9 cellular contexts compared by ENCODE assay signal in genomic region chr20:20498081-20498861, GRCh38.
A peak's percentile ranks its signal among the peaks of the same experiment; 100 is the strongest.
DNase-seq lines count a peak whose midpoint lies in the region; ATAC-seq and TF ChIP-seq lines count a peak whose summit lies in the region.
"Had no signal": no experiment of that assay in that cellular context is flagged by ENCODE, and none has a peak within 500 bp of the region (broad histone marks: within the 10 kb centered on the region; RNA-seq: fewer than 3 reads in every experiment).

No MANE protein-coding gene starts in this region.

- no peak for TF ChIP-seq CTCF in IMR-90 (conservative IDR thresholded peaks at IDR 0.05; ENCODE audit: low read depth, low read length)

- peak overlapping the region; percentile 85 for H2BK120ac ChIP-seq in IMR-90 (ENCODE audit: low read depth, low read length)

- no peak overlapping the region for H2BK15ac ChIP-seq in IMR-90 (ENCODE audit: low read depth, low read length)

- no peak overlapping the region for H3K18ac ChIP-seq in IMR-90 (ENCODE audit: low read depth, low read length)

- no peak overlapping the region for H3K4me3 ChIP-seq in IMR-90 (ENCODE audit: insufficient read depth, low read depth, low read length)

- H3K4me2 ChIP-seq in IMR-90 (ENCODE audit: low read depth, low read length) = peak overlapping the region; percentile 28

- no peaks in the 10 kb centered on the region for H3K79me1 ChIP-seq in IMR-90 (ENCODE audit: low read depth in 1 of 2, low read length in 2 of 2)

- intact Hi-C loops in IMR-90 (cut with micrococcal nuclease) = no loop called here
- intact Hi-C loops in posterior vena cava (cut with DNase I) = no loop called here

- no peak overlapping the region for H3K9ac ChIP-seq in IMR-90 (ENCODE audit: low read depth, low read length)

- H3K9me3 ChIP-seq in IMR-90 (ENCODE audit: control insufficient read depth, insufficient read depth, low read length) = no peaks in the 10 kb centered on the region

- peak overlapping the region; percentile 77 for H2AFZ ChIP-seq in IMR-90 (replicated peaks; ENCODE audit: low read length, poor library complexity)

- peak overlapping the region; percentile 76 for H2BK5ac ChIP-seq in IMR-90 (ENCODE audit: low read depth, low read length, poor library complexity, severe bottlenecking)

- peak overlapping the region; percentile 86 for H3K23ac ChIP-seq in IMR-90 (ENCODE audit: low read depth, low read length)

- peaks cover 13% of the 10 kb centered on the region for H3K4me1 ChIP-seq in IMR-90 (ENCODE audit: control insufficient read depth, insufficient read depth, low read length)

- peak; percentile 82 for DNase-seq in IMR-90
- peak; percentile 84 for DNase-seq in NCI-H446 treated with DMSO at 0.1 percent for 48 hours (lab: John Stamatoyannopoulos, UW)
- peak; percentile 53 for DNase-seq in ecto neural progenitor cell (ENCODE audit: low spot score)
- DNase-seq in nucleus accumbens (lab: John Stamatoyannopoulos, UW) = peak in 46 of 56 donors; percentile 7 to 76 (median 46)
- DNase-seq in posterior vena cava (ENCODE audit: low spot score) = no peak
- no peak for DNase-seq in activated CD4-positive, CD25-positive, alpha-beta regulatory T cell treated with anti-CD3 and anti-CD28 coated beads, Interleukin-2, amount 50 U/mL, for 72 hours
- DNase-seq: activated effector memory CD4-positive, alpha-beta T cell treated with Interleukin-2 at 50 U/mL for 16 hours; dermis blood vessel endothelial cell had no signal

- TF ChIP-seq RAD21 in IMR-90 (IDR thresholded peaks at IDR 0.05; ENCODE audit: low read length) = no peak

- peaks cover 10% of the 10 kb centered on the region for H3K9me1 ChIP-seq in IMR-90 (ENCODE audit: insufficient read depth, low read length)

- peak; percentile 95 for ATAC-seq in IMR-90 (ENCODE audit: low read depth)
- no peak for ATAC-seq in GM19452 (IDR thresholded peaks at IDR 0.05; ENCODE audit: unreplicated experiment)

- peak overlapping the region; percentile 2; the same call in 1 of the 2 replicates for H3K27ac ChIP-seq in IMR-90 (ENCODE audit: insufficient read depth, low read length)

- H2AK5ac ChIP-seq in IMR-90 (ENCODE audit: low read depth, low read length) = no peak overlapping the region

- H4K20me1 ChIP-seq in IMR-90 (ENCODE audit: insufficient read depth, low read length) = no peaks in the 10 kb centered on the region

- in situ Hi-C loops in IMR-90 (cut with MboI; ENCODE audit: low sequenced_read_pairs) = no loop called here

- no peaks in the 10 kb centered on the region for H3K27me3 ChIP-seq in IMR-90 (ENCODE audit: control insufficient read depth, insufficient read depth, low read length)

- H4K8ac ChIP-seq in IMR-90 (ENCODE audit: low read depth in 2 of 2, low read length in 2 of 2) = peak overlapping the region in 1 of 2 experiments; percentile 68; a peak in 2 of 4 replicates

- H4K91ac ChIP-seq in IMR-90 (ENCODE audit: insufficient read depth, low read depth, low read length) = peak overlapping the region; percentile 52; the same call in 1 of the 2 replicates

- no TSS peak for BruUV-seq in IMR-90 (replicated peaks; lab: Mats Ljungman, UMichigan)

- dilution Hi-C loops in IMR-90 (cut with HindIII; ENCODE audit: low sequenced_read_pairs, unreplicated experiment) = no loop called here

- no peak overlapping the region for H4K5ac ChIP-seq in IMR-90 (ENCODE audit: low read depth, low read length)

- TF ChIP-seq POLR2A in IMR-90 (IDR thresholded peaks at IDR 0.05; ENCODE audit: low read depth, low read length) = no peak

- CTCF ChIA-PET in IMR-90 (lab: Yijun Ruan, JAX) = interaction anchor here (0.6 to 1.8 kb wide), 3 partner anchors 9 to 40 kb away, joined by 3 to 6 read pairs (median 4); no protein-coding TSS in a partner anchor

- no peak overlapping the region; the same call in 1 of the 2 replicates for H3K56ac ChIP-seq in IMR-90 (ENCODE audit: extremely low read depth, insufficient read depth, low read length)

- H2BK20ac ChIP-seq in IMR-90 (ENCODE audit: low read depth, low read length) = peak overlapping the region; percentile 85

- H3K4ac ChIP-seq in IMR-90 (ENCODE audit: low read depth, low read length) = peak overlapping the region; percentile 78; the same call in 1 of the 2 replicates

- WGBS in IMR-90 (ENCODE audit: extremely low coverage in 2 of 2, insufficient read length in 1 of 2), 2 experiments = 0% methylated on average over 2 of the region's 11 CpGs; no CpG with 5 or more reads in 1 of the 2 experiments

- POLR2A ChIA-PET in IMR-90 (lab: Charles Lee; ENCODE audit: unreplicated experiment) = no interaction called here

- H2AK9ac ChIP-seq in IMR-90 (replicated peaks; ENCODE audit: low read depth, low read length, poor library complexity) = no peak overlapping the region

- no peaks in the 10 kb centered on the region for H3K36me3 ChIP-seq in IMR-90 (ENCODE audit: control insufficient read depth, insufficient read depth, low read length)

- peak overlapping the region; percentile 62 for H3K14ac ChIP-seq in IMR-90 (replicated peaks; ENCODE audit: low read depth, low read length)

TF ChIP-seq in IMR-90, 13 proteins besides CTCF, POLR2A, EP300 and RAD21:
- TF ChIP-seq FOS (IDR thresholded peaks at IDR 0.05; ENCODE audit: low read depth, low read length) = 0 out of 2 replicates have a peak, but pooled peaks have one; percentile 15
- TF ChIP-seq, protein P1, sequence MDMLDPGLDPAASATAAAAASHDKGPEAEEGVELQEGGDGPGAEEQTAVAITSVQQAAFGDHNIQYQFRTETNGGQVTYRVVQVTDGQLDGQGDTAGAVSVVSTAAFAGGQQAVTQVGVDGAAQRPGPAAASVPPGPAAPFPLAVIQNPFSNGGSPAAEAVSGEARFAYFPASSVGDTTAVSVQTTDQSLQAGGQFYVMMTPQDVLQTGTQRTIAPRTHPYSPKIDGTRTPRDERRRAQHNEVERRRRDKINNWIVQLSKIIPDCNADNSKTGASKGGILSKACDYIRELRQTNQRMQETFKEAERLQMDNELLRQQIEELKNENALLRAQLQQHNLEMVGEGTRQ (IDR thresholded peaks at IDR 0.05; ENCODE audit: low read depth, low read length) = no peak

Comparison
In these comparisons a context has a peak if more than half of its experiments do, and no peak if none do; other contexts are left out.
1. DNase-seq: peak in IMR-90 (single experiment), NCI-H446 treated with DMSO at 0.1 percent for 48 hours (single experiment), ecto neural progenitor cell (single experiment) and nucleus accumbens (46 of 56); none in posterior vena cava (single experiment) and activated CD4-positive, CD25-positive, alpha-beta regulatory T cell treated with anti-CD3 and anti-CD28 coated beads, Interleukin-2, amount 50 U/mL, for 72 hours (single experiment).